In the genomic region with DNA sequence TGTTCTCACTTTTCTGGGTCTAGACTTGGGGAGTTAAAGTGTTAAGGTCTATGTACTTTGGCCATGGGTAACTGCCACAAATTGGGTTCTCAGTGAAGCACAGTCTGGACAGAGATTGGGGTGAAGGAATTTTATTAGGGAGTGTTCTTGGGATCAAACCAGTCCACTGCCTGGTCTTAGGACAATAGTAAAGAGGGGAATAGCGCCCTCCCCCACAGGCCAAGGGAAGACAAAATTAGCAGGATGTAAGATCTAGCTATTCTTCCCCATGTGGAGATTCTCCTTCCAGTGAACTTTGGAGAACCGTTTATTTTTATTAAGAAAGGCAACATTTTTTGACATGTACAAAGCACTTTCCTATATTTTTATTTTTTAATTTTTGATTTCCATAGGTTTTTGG, we compare ENCODE assay signal across 22 cellular contexts. TPM values are rescaled to one million over a fixed set of nuclear protein-coding genes. Genes with fewer than 3 reads are reported as not detected.
DNase-seq lines count a peak whose midpoint lies in the region; ATAC-seq and TF ChIP-seq lines count a peak whose summit lies in the region.
"Had no signal": no experiment of that assay in that cellular context is flagged by ENCODE, and none has a peak within 500 bp of the region (broad histone marks: within the 10 kb centered on the region; RNA-seq: fewer than 3 reads in every experiment).

No MANE protein-coding gene starts in this region.

- no peaks in the 10 kb centered on the region for H3K36me3 ChIP-seq in CD8-positive, alpha-beta T cell (ENCODE audit: insufficient read depth, low read length)
- H3K36me3 ChIP-seq in GM23338 (ENCODE audit: insufficient read depth) (no peaks in the 10 kb centered on the region), RWPE2 (ENCODE audit: low read depth) (no peaks in the 10 kb centered on the region)
- H3K36me3 ChIP-seq: BE2C had no signal

- H4K20me1 ChIP-seq in GM23338 (replicated peaks; ENCODE audit: insufficient read depth): no peaks in the 10 kb centered on the region

- no peak overlapping the region for H3K27ac ChIP-seq in CD8-positive, alpha-beta T cell (ENCODE audit: low read depth, low read length)
- no peak overlapping the region for H3K27ac ChIP-seq in GM23338 (ENCODE audit: low read depth)
- H3K27ac ChIP-seq in RWPE2 (ENCODE audit: poor library complexity, severe bottlenecking): no peak overlapping the region
- H3K27ac ChIP-seq: KMS-11, SK-N-MC had no signal

- H3K9me2 ChIP-seq in GM23338 (ENCODE audit: insufficient read depth): no peaks in the 10 kb centered on the region

- no peak overlapping the region for H2AFZ ChIP-seq in GM23338

- H3K9me3 ChIP-seq in CD8-positive, alpha-beta T cell (ENCODE audit: low read length): no peaks in the 10 kb centered on the region
- no peaks in the 10 kb centered on the region for H3K9me3 ChIP-seq in RWPE2 (ENCODE audit: severe bottlenecking)
- H3K9me3 ChIP-seq: BE2C, Caco-2 had no signal

- H3K36me3 Mint-ChIP-seq in CD8-positive, alpha-beta T cell: no peaks in the 10 kb centered on the region
- H3K36me3 Mint-ChIP-seq in GM23338 (ENCODE audit: low read depth): no peaks in the 10 kb centered on the region
- no peaks in the 10 kb centered on the region for H3K36me3 Mint-ChIP-seq in naive thymus-derived CD8-positive, alpha-beta T cell

- H3K9me3 Mint-ChIP-seq in CD8-positive, alpha-beta T cell: no peaks in the 10 kb centered on the region
- peaks cover 3% of the 10 kb centered on the region; the same call in 2 of the 3 replicates for H3K9me3 Mint-ChIP-seq in GM23338
- H3K9me3 Mint-ChIP-seq in naive thymus-derived CD8-positive, alpha-beta T cell: no peaks in the 10 kb centered on the region

- no peaks in the 10 kb centered on the region for H3K79me2 ChIP-seq in GM23338 (replicated peaks; ENCODE audit: insufficient read depth)

- TF ChIP-seq CTCF in CD8-positive, alpha-beta T cell (IDR thresholded peaks at IDR 0.05): no peak
- TF ChIP-seq CTCF in GM23338 (conservative IDR thresholded peaks at IDR 0.05; ENCODE audit: low read depth in 2 of 2): peak; percentile 45 to 55; a peak in 3 of 4 replicates
- peak; percentile 10 for TF ChIP-seq CTCF in RWPE2 (IDR thresholded peaks at IDR 0.05; ENCODE audit: poor library complexity, severe bottlenecking)

- no peak for DNase-seq in CD8-positive, alpha-beta T cell
- DNase-seq in GM23338 (ENCODE audit: low spot score) (peak; percentile 36), RWPE2 (ENCODE audit: low spot score) (no peak), NCI-H748 treated with DMSO at 0.1 percent for 48 hours (lab: John Stamatoyannopoulos, UW) (no peak), DMS153 (lab: John Stamatoyannopoulos, UW) (no peak), SHP77 (lab: John Stamatoyannopoulos, UW) (no peak)
- DNase-seq in naive thymus-derived CD8-positive, alpha-beta T cell: no peak
- DNase-seq in activated CD4-positive, alpha-beta T cell treated with anti-CD3 and anti-CD28 coated beads for 1 hour: no peak
- DNase-seq: BE2C; Caco-2; CD4-positive, CD25-positive, alpha-beta regulatory T cell; GF-D8; GOT3; NCI-H1048; NCI-H1436; NCI-H1930; NCI-H345; NCI-H524 treated with DMSO at 0.1 percent for 48 hours; Right ventricle myocardium superior had no signal

- no peak for ATAC-seq in CD8-positive, alpha-beta T cell
- peak; percentile 41 for ATAC-seq in GM23338
- ATAC-seq in RWPE2 (ENCODE audit: low read depth): no peak
- no peak for ATAC-seq in naive thymus-derived CD8-positive, alpha-beta T cell
- ATAC-seq: Panc1 had no signal

- H3K4me3 Mint-ChIP-seq in CD8-positive, alpha-beta T cell: no peak overlapping the region
- no peak overlapping the region for H3K4me3 Mint-ChIP-seq in GM23338
- H3K4me3 Mint-ChIP-seq in naive thymus-derived CD8-positive, alpha-beta T cell: no peak overlapping the region
- H3K4me3 Mint-ChIP-seq: CD4-positive, CD25-positive, alpha-beta regulatory T cell had no signal

- H3K27me3 ChIP-seq in CD8-positive, alpha-beta T cell (ENCODE audit: insufficient read depth, low read length): no peaks in the 10 kb centered on the region
- no peaks in the 10 kb centered on the region for H3K27me3 ChIP-seq in GM23338 (ENCODE audit: insufficient read depth)
- H3K27me3 ChIP-seq in RWPE2 (ENCODE audit: insufficient read depth, poor library complexity, severe bottlenecking): no peaks in the 10 kb centered on the region

- CTCF ChIA-PET in CD8-positive, alpha-beta T cell (lab: Charles Lee): interaction anchor here (5.0 kb wide), 1 partner anchor 10 kb away, joined by 20 read pairs; no protein-coding TSS in a partner anchor

- peak overlapping the region; percentile 33 for H3K27ac Mint-ChIP-seq in CD8-positive, alpha-beta T cell
- H3K27ac Mint-ChIP-seq in GM23338: no peak overlapping the region
- H3K27ac Mint-ChIP-seq in naive thymus-derived CD8-positive, alpha-beta T cell: peak overlapping the region in 7 of 10 donors; percentile 7 to 75 (median 57)

- no peak overlapping the region for H3K4me2 ChIP-seq in GM23338
- H3K4me2 ChIP-seq: KMS-11 had no signal

- H3K27me3 Mint-ChIP-seq in CD8-positive, alpha-beta T cell (ENCODE audit: low read depth): no peaks in the 10 kb centered on the region
- H3K27me3 Mint-ChIP-seq in GM23338 (ENCODE audit: insufficient read depth, low read depth, poor library complexity): no peaks in the 10 kb centered on the region
- H3K27me3 Mint-ChIP-seq in naive thymus-derived CD8-positive, alpha-beta T cell: no peaks in the 10 kb centered on the region
- H3K27me3 Mint-ChIP-seq: CD4-positive, CD25-positive, alpha-beta regulatory T cell had no signal

- POLR2A ChIA-PET in CD8-positive, alpha-beta T cell (lab: Charles Lee): no interaction called here
- POLR2A ChIA-PET in naive thymus-derived CD8-positive, alpha-beta T cell (lab: Charles Lee): interaction anchor here (2.3 kb wide), 1 partner anchor 18 kb away, joined by 8 read pairs; the partner anchor contains the start of gene RIC1

- H3K4me1 ChIP-seq in CD8-positive, alpha-beta T cell (ENCODE audit: insufficient read depth, low read length): peaks cover 6% of the 10 kb centered on the region
- peaks cover 5% of the 10 kb centered on the region; the same call in 1 of the 2 replicates for H3K4me1 ChIP-seq in GM23338 (ENCODE audit: insufficient read depth)
- H3K4me1 ChIP-seq in RWPE2 (ENCODE audit: insufficient read depth, poor library complexity, severe bottlenecking): no peaks in the 10 kb centered on the region
- H3K4me1 ChIP-seq: BE2C, Caco-2 had no signal

- H3K4me3 ChIP-seq in CD8-positive, alpha-beta T cell (ENCODE audit: low read depth, low read length): no peak overlapping the region
- H3K4me3 ChIP-seq in GM23338 (no peak overlapping the region), RWPE2 (ENCODE audit: severe bottlenecking) (no peak overlapping the region)
- H3K4me3 ChIP-seq: SK-N-MC had no signal

- H3F3A ChIP-seq in GM23338 (replicated peaks; ENCODE audit: low read depth): no peaks in the 10 kb centered on the region

- H3K4me1 Mint-ChIP-seq in CD8-positive, alpha-beta T cell (ENCODE audit: low read depth): peaks cover 44% of the 10 kb centered on the region
- peaks cover 12% of the 10 kb centered on the region; the same call in 2 of the 3 replicates for H3K4me1 Mint-ChIP-seq in GM23338
- peaks cover 4 to 51% (median 39%) of the 10 kb centered on the region in 4 donors for H3K4me1 Mint-ChIP-seq in naive thymus-derived CD8-positive, alpha-beta T cell

- intact Hi-C loops in CD8-positive, alpha-beta T cell (cut with DNase I, micrococcal nuclease): no loop called here

TF ChIP-seq in GM23338, 12 proteins besides CTCF, POLR2A, EP300 and RAD21 (continues in another document):
- TF ChIP-seq JUNB (IDR thresholded peaks at IDR 0.05; ENCODE audit: unreplicated experiment) (no peak), POLR2AphosphoS5 (IDR thresholded peaks at IDR 0.05; ENCODE audit: low read depth) (no peak), EZH2phosphoT487 (IDR thresholded peaks at IDR 0.05; ENCODE audit: unreplicated experiment) (no peak)

RNA-seq across cellular contexts. Expression of gene RIC1, which starts 18.4 kb away (rescaled TPM):
- 10 to 100 TPM; 17.0 to 17.4 TPM for total RNA-seq in CD8-positive, alpha-beta T cell
- 31.5 and 34.9 TPM in 2 replicates for total RNA-seq in GM23338 (2014; rRNA removed; shearing (Covaris generic))
- 5.7 and 7.8 TPM in 2 replicates for polyA plus RNA-seq in GM23338 (2016; fragmentation: Nextera tagmentation; extraction: Ambion mirVana)
- 10 to 100 TPM; 30.1 to 30.6 TPM for total RNA-seq in naive thymus-derived CD8-positive, alpha-beta T cell
- 1 to 10 TPM; 5.4 to 8.3 (median 6.2) TPM for polyA plus RNA-seq in naive thymus-derived CD8-positive, alpha-beta T cell
